In genomic region chr11:78834886-78835285, GRCh38 we compare ENCODE assay signal across 1 cellular context.
TF ChIP-seq lines count a peak whose summit lies in the region.

No MANE protein-coding gene starts in this region.

TF ChIP-seq in IMR-90, 13 proteins besides CTCF, POLR2A, EP300 and RAD21 (continued from another document):
- TF ChIP-seq ELK1 (IDR thresholded peaks at IDR 0.05; ENCODE audit: borderline replicate concordance, low read depth, low read length) (no peak), CHD1 (IDR thresholded peaks at IDR 0.05; ENCODE audit: low read depth, low read length) (no peak), NFE2L2 (IDR thresholded peaks at IDR 0.05; ENCODE audit: low read depth, low read length) (no peak), BHLHE40 (IDR thresholded peaks at IDR 0.05; ENCODE audit: low read depth, low read length) (no peak), MXI1 (IDR thresholded peaks at IDR 0.05; ENCODE audit: borderline replicate concordance, low read depth, low read length) (no peak)
